ENCODE assay signal across 27 cellular contexts in the genomic region with DNA sequence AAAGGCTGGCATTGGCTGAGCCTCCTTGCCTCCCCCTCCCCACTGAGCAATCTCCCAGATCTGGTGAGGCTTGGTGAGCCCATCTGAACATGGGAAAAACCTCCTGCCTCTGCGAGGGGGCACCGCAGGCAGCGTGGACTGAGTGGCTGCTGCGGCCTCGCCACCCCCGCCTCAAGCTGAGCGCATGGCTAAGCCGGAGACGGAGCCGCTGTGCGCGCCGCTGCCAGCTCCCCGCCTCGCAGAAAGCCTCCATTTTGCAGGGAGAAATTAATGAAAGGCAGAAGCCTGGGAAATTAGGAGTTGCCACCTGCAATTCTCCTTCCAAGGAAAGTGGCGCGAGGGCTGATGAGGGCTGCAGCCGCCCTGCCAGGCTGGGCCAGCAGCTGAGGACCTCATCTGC.
"Had no signal": no experiment of that assay in that cellular context is flagged by ENCODE, and none has a peak within 500 bp of the region (broad histone marks: within the 10 kb centered on the region; RNA-seq: fewer than 3 reads in every experiment).

No MANE protein-coding gene starts in this region.

- DNase-seq: naive B cell; naive thymus-derived CD8-positive, alpha-beta T cell; nephron progenitor cell; pancreas; right cardiac atrium; spleen; stimulated activated CD4-positive, alpha-beta T cell treated with anti-CD3 and anti-CD28 coated beads, Interleukin-12 subunit alpha, Interleukin-12 subunit beta, amount 100 ng/mL, for 4 hours; stimulated activated CD4-positive, alpha-beta T cell treated with anti-CD3 and anti-CD28 coated beads, Interleukin-1b, Interleukin-23, amount 100 ng/mL, for 48 hours; stimulated activated CD4-positive, alpha-beta T cell treated with anti-CD3 and anti-CD28 coated beads, Interleukin-4, amount 100 ng/mL, for 1 hour; stimulated activated CD4-positive, alpha-beta T cell treated with anti-CD3 and anti-CD28 coated beads, Interleukin-4, amount 100 ng/mL, for 4 hours; stimulated activated CD8-positive, alpha-beta memory T cell treated with anti-CD3 and anti-CD28 coated beads, Interleukin-4, amount 100 ng/mL, for 48 hours; stimulated activated naive CD4-positive, alpha-beta T cell; stimulated activated naive CD8-positive, alpha-beta T cell treated with anti-CD3 and anti-CD28 coated beads, Interleukin-15, amount 100 ng/mL, for 72 hours; stimulated activated naive CD8-positive, alpha-beta T cell treated with anti-CD3 and anti-CD28 coated beads, Interleukin-15, Interleukin-2, amounts not matched to agents 100 U/mL and 50 U/mL, for 24 hours; substantia nigra; testis; tibial artery; transverse colon; upper lobe of right lung; uterus had no signal

- H3K9me3 ChIP-seq: pancreas, prostate gland, spleen, suprapubic skin, testis, tibial artery, transverse colon, upper lobe of right lung, uterus had no signal

- H3K4me3 ChIP-seq: pancreas, prostate gland, skin epidermis, smooth muscle cell, spleen, suprapubic skin, testis, tibial artery, transverse colon, upper lobe of right lung, uterus had no signal

- H3K36me3 ChIP-seq: pancreas, prostate gland, spleen, suprapubic skin, tibial artery, transverse colon, upper lobe of right lung, uterus had no signal

- H3K4me2 ChIP-seq: smooth muscle cell had no signal

- ATAC-seq: naive thymus-derived CD8-positive, alpha-beta T cell; natural killer cell treated with Interleukin-12 subunit alpha and Interleukin-12 subunit beta and Interleukin-15 and Interleukin-18, amount 100 ng/mL, for 72 hours; pancreas; right cardiac atrium; sciatic nerve; stimulated activated memory B cell treated with anti-CD40 and anti-IgM and Interleukin-4, amounts not matched to agents 10 μg/mL and 1 μg/mL and 100 μg/mL, for 72 hours; stimulated activated naive CD8-positive, alpha-beta T cell treated with anti-CD3 and anti-CD28 coated beads, Interleukin-15, amount 100 ng/mL, for 72 hours; stimulated activated naive CD8-positive, alpha-beta T cell treated with anti-CD3 and anti-CD28 coated beads, Interleukin-15, Interleukin-2, amounts not matched to agents 100 U/mL and 50 U/mL, for 24 hours; upper lobe of right lung had no signal

- H3K27ac ChIP-seq: pancreas, prostate gland, skin epidermis, spleen, suprapubic skin, testis, tibial artery, transverse colon, upper lobe of right lung, uterus had no signal

- H3K4me1 ChIP-seq: pancreas, prostate gland, testis, tibial artery, uterus had no signal

- H3K27me3 ChIP-seq: pancreas, suprapubic skin, testis, transverse colon, upper lobe of right lung, uterus had no signal
